ENCODE assay signal across 8 cellular contexts in the genomic region with DNA sequence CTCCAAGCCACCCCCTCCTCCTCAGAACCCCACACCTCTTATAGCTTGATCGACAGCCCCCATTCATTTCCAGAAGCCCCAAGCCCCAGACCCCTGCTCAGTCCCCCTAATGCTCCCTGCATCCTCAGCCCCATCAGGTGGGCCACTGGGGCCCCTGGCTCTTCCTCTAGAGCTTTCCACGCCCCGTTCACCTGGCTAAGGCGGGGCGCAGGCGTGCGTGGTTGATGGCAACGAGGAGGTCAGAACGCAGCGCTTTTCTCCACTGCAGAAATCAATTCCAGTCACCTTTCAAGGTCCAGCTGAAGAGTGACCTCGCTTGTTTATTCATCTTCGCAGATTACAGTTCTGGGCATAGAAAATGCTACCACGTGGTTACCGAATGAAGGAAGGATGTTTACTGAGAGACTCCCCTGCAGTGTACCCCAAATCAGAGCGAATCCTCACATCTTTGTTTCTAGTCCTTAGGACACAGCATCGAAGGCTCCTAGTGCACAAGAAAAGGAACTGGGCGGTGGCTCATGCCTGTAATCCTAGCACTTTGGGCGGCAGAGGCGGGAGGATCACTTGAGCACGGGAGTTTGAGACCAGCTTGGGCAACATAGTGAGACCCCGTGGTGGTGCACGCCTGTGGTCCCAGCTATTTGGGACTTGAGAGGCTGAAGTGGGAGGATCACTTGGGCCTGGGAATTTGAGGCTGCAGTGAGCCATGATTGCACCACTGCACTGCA. TPM values are rescaled to one million over a fixed set of nuclear protein-coding genes. Genes with fewer than 3 reads are reported as not detected.
A peak's percentile ranks its signal among the peaks of the same experiment; 100 is the strongest.
DNase-seq lines count a peak whose midpoint lies in the region; ATAC-seq and TF ChIP-seq lines count a peak whose summit lies in the region.

No MANE protein-coding gene starts in this region.

- H3K9me3 Mint-ChIP-seq in T-helper 1 cell treated with Interleukin-12 subunit alpha and Interleukin-12 subunit beta and Interleukin-4 antibody, amounts not matched to agents 30 μg/mL and 1 μg/mL, for 36 hours, result no peaks in the 10 kb centered on the region
- H3K9me3 Mint-ChIP-seq in stimulated activated memory B cell treated with anti-CD40 and anti-IgM and Interleukin-4, amounts not matched to agents 10 μg/mL and 1 μg/mL and 100 μg/mL, for 72 hours, result no peaks in the 10 kb centered on the region

- no peak for DNase-seq in T-helper 1 cell
- no peak for DNase-seq in SK-N-MC (ENCODE audit: low read depth, low spot score)
- no peak for DNase-seq in fibroblast of the aortic adventitia (ENCODE audit: low read depth)
- no peak for DNase-seq in D341Med (ENCODE audit: low spot score)

- no peak for TF ChIP-seq CTCF in fibroblast of the aortic adventitia (IDR thresholded peaks at IDR 0.05; ENCODE audit: insufficient read depth, low read length)

- peak overlapping the region; percentile 87 for H3K4me3 Mint-ChIP-seq in T-helper 1 cell treated with Interleukin-12 subunit alpha and Interleukin-12 subunit beta and Interleukin-4 antibody, amounts not matched to agents 30 μg/mL and 1 μg/mL, for 36 hours
- H3K4me3 Mint-ChIP-seq in stimulated activated memory B cell treated with anti-CD40 and anti-IgM and Interleukin-4, amounts not matched to agents 10 μg/mL and 1 μg/mL and 100 μg/mL, for 72 hours, result peak overlapping the region; percentile 65

- peak overlapping the region; percentile 90 for H3K27ac Mint-ChIP-seq in T-helper 1 cell treated with Interleukin-12 subunit alpha and Interleukin-12 subunit beta and Interleukin-4 antibody, amounts not matched to agents 30 μg/mL and 1 μg/mL, for 36 hours
- peak overlapping the region; percentile 8 for H3K27ac Mint-ChIP-seq in stimulated activated memory B cell treated with anti-CD40 and anti-IgM and Interleukin-4, amounts not matched to agents 10 μg/mL and 1 μg/mL and 100 μg/mL, for 72 hours

- peaks cover 24% of the 10 kb centered on the region for H3K36me3 Mint-ChIP-seq in T-helper 1 cell treated with Interleukin-12 subunit alpha and Interleukin-12 subunit beta and Interleukin-4 antibody, amounts not matched to agents 30 μg/mL and 1 μg/mL, for 36 hours (ENCODE audit: low read depth)
- peaks cover 16% of the 10 kb centered on the region for H3K36me3 Mint-ChIP-seq in stimulated activated memory B cell treated with anti-CD40 and anti-IgM and Interleukin-4, amounts not matched to agents 10 μg/mL and 1 μg/mL and 100 μg/mL, for 72 hours

- H3K4me1 Mint-ChIP-seq in T-helper 1 cell treated with Interleukin-12 subunit alpha and Interleukin-12 subunit beta and Interleukin-4 antibody, amounts not matched to agents 30 μg/mL and 1 μg/mL, for 36 hours (ENCODE audit: low read depth), result peaks cover 37% of the 10 kb centered on the region
- H3K4me1 Mint-ChIP-seq in stimulated activated memory B cell treated with anti-CD40 and anti-IgM and Interleukin-4, amounts not matched to agents 10 μg/mL and 1 μg/mL and 100 μg/mL, for 72 hours, result peaks cover 56% of the 10 kb centered on the region

- H3K9ac ChIP-seq in SK-N-MC (ENCODE audit: insufficient read length), result no peak overlapping the region

- H3K27ac ChIP-seq in SK-N-MC, result no peak overlapping the region

- peak overlapping the region; percentile 92 for H3K4me3 ChIP-seq in SK-N-MC
- peak overlapping the region; percentile 56 for H3K4me3 ChIP-seq in fibroblast of the aortic adventitia (ENCODE audit: low read depth, low read length)

- no peak for ATAC-seq in stimulated activated memory B cell treated with anti-CD40 and anti-IgM and Interleukin-4, amounts not matched to agents 10 μg/mL and 1 μg/mL and 100 μg/mL, for 72 hours
- no peak for ATAC-seq in HG02642 (IDR thresholded peaks at IDR 0.05; ENCODE audit: poor library complexity, unreplicated experiment)
- ATAC-seq in GM21528 (IDR thresholded peaks at IDR 0.05; ENCODE audit: low FRiP score, unreplicated experiment), result no peak

- H3K27me3 Mint-ChIP-seq in T-helper 1 cell treated with Interleukin-12 subunit alpha and Interleukin-12 subunit beta and Interleukin-4 antibody, amounts not matched to agents 30 μg/mL and 1 μg/mL, for 36 hours (ENCODE audit: low read depth), result no peaks in the 10 kb centered on the region
- no peaks in the 10 kb centered on the region for H3K27me3 Mint-ChIP-seq in stimulated activated memory B cell treated with anti-CD40 and anti-IgM and Interleukin-4, amounts not matched to agents 10 μg/mL and 1 μg/mL and 100 μg/mL, for 72 hours

- H3K9me3 ChIP-seq in SK-N-MC (ENCODE audit: low read depth, low read length), result no peaks in the 10 kb centered on the region

- peaks cover 5% of the 10 kb centered on the region; the same call in 1 of the 2 replicates for H3K36me3 ChIP-seq in SK-N-MC (ENCODE audit: insufficient read depth, low read length)

RNA-seq across cellular contexts. Expression of a gene that starts 0.8 kb away (rescaled TPM):
- total RNA-seq in fibroblast of the aortic adventitia (ENCODE audit: low replicate concordance), result 0.33 and 0.45 TPM in 2 replicates

RNA-seq across cellular contexts. Expression of a gene that starts 8.7 kb away (rescaled TPM):
- 0.33 and 1.1 TPM in 2 replicates for total RNA-seq in fibroblast of the aortic adventitia (ENCODE audit: low replicate concordance)

RNA-seq across cellular contexts. Expression of a gene that starts 24.2 kb away (rescaled TPM):
- total RNA-seq in fibroblast of the aortic adventitia (ENCODE audit: low replicate concordance), result 2.0 and 3.2 TPM in 2 replicates

RNA-seq across cellular contexts. Expression of a gene that starts 44.2 kb away (rescaled TPM):
- 35.1 and 173 TPM in 2 replicates for total RNA-seq in fibroblast of the aortic adventitia (ENCODE audit: low replicate concordance)

RNA-seq across cellular contexts. Expression of a gene that starts 49.4 kb away (rescaled TPM):
- total RNA-seq in fibroblast of the aortic adventitia (ENCODE audit: low replicate concordance), result 3.0 and 6.8 TPM in 2 replicates
